Comparison of ENCODE assay signal across 8 cellular contexts in the genomic region with DNA sequence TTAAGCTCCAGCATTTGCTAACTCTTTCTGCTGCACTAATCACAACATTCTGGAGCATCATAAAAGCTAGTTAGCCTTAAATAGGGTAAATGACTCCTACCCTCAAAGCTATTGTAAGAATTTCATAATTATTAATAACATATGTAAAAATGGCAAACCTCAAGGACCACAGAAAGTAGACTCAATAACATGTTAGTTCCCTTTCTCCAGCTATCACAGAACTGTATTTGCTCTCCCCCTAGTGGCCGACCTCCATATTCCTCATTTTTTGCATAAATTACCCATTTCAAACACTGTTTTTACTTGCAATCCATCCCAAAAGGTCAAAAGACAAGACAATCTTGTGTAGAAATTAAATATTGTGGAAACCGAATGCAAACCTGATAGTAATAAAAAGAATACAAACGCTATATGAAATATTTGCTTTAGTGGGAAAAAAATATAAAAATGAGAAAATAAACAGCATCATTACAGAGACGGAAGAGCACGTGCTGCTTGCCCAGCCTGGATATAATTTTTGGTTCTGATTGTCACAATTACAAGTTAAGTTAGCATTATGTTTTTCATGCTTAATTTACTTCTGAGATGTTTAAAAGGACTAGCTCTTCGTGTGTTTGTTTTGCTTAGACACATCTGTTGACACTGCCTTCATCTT.
DNase-seq lines count a peak whose midpoint lies in the region; ATAC-seq, FAIRE-seq and TF ChIP-seq lines count a peak whose summit lies in the region.

No MANE protein-coding gene starts in this region.

- peak; percentile 56 to 66 for TF ChIP-seq RAD21 in liver (IDR thresholded peaks at IDR 0.05)

- TF ChIP-seq POLR2A in body of pancreas (IDR thresholded peaks at IDR 0.05) (no peak), vagina (IDR thresholded peaks at IDR 0.05) (no peak)

- peak; percentile 45 for DNase-seq in EL
- peak; percentile 17 for DNase-seq in NCI-H460 (ENCODE audit: extremely low read depth, low read depth)
- DNase-seq in body of pancreas: peak in 2 of 4 donors; percentile 9 to 14
- DNase-seq in GM19239 (ENCODE audit: insufficient read length, low spot score): no peak
- no peak for DNase-seq in vagina (ENCODE audit: extremely low spot score in 2 of 2)

- H3K4me1 ChIP-seq in body of pancreas (no peaks in the 10 kb centered on the region), liver (ENCODE audit: control insufficient read depth in 4 of 4, insufficient read depth in 4 of 4, low read length in 3 of 4) (no peaks in the 10 kb centered on the region), vagina (no peaks in the 10 kb centered on the region)

- H3K27me3 ChIP-seq in body of pancreas: no peaks in the 10 kb centered on the region
- H3K27me3 ChIP-seq in liver (ENCODE audit: control insufficient read depth in 4 of 4, insufficient read depth in 4 of 4, low read length in 3 of 4): no peaks in the 10 kb centered on the region
- H3K27me3 ChIP-seq in vagina: no peaks in the 10 kb centered on the region

- ATAC-seq in GM19438 (IDR thresholded peaks at IDR 0.05; ENCODE audit: low read depth, unreplicated experiment): peak; percentile 79
- ATAC-seq in HG03280 (IDR thresholded peaks at IDR 0.05; ENCODE audit: unreplicated experiment): peak; percentile 84
- peak; percentile 45 for ATAC-seq in body of pancreas

- intact Hi-C loops in body of pancreas (cut with DNase I) (no loop called here), vagina (cut with DNase I) (no loop called here)

- H3K27ac ChIP-seq in body of pancreas (no peak overlapping the region), liver (ENCODE audit: low read depth in 1 of 2, low read length in 2 of 2) (no peak overlapping the region), vagina (no peak overlapping the region)

- no peak overlapping the region for H3K4me3 ChIP-seq in body of pancreas
- H3K4me3 ChIP-seq in liver (ENCODE audit: low read depth in 1 of 3, low read length in 3 of 3): no peak overlapping the region
- no peak overlapping the region for H3K4me3 ChIP-seq in vagina

- TF ChIP-seq CTCF in body of pancreas (IDR thresholded peaks at IDR 0.05) (peak; percentile 12 to 58 (median 43)), liver (IDR thresholded peaks at IDR 0.05; ENCODE audit: low read depth, low read length, missing input control) (peak; percentile 59), vagina (IDR thresholded peaks at IDR 0.05) (peak in 1 of 3 experiments; percentile 15)

- WGBS in body of pancreas, 2 donors: 25 to 27% methylated on average over 6 of the region's 6 CpGs
- 33% methylated on average over 6 of the region's 6 CpGs for WGBS in liver

- no peaks in the 10 kb centered on the region for H3K36me3 ChIP-seq in body of pancreas (replicated peaks in 1 of 2; ENCODE audit: insufficient read depth in 1 of 2, low read depth in 2 of 2)
- no peaks in the 10 kb centered on the region for H3K36me3 ChIP-seq in liver (ENCODE audit: control insufficient read depth in 4 of 4, insufficient read depth in 3 of 4, low read depth in 1 of 4, low read length in 3 of 4)
- H3K36me3 ChIP-seq in vagina: no peaks in the 10 kb centered on the region

- no peak overlapping the region for H3K9ac ChIP-seq in liver (ENCODE audit: low read depth in 1 of 2, low read length in 2 of 2)

- H3K9me3 ChIP-seq in body of pancreas (no peaks in the 10 kb centered on the region), liver (ENCODE audit: control insufficient read depth in 4 of 4, low read length in 3 of 4) (no peaks in the 10 kb centered on the region), vagina (no peaks in the 10 kb centered on the region)

- FAIRE-seq in GM19239 (lab: Jason Lieb, UNC): no peak

TF ChIP-seq in liver, 16 proteins besides CTCF, POLR2A, EP300 and RAD21:
- no peak for TF ChIP-seq HNF4A (conservative IDR thresholded peaks at IDR 0.05)
- TF ChIP-seq HNF4G (IDR thresholded peaks at IDR 0.05): no peak
- TF ChIP-seq NR2F2 (IDR thresholded peaks at IDR 0.05): no peak
- TF ChIP-seq FOXA1 (IDR thresholded peaks at IDR 0.05): no peak
- no peak for TF ChIP-seq RXRA (IDR thresholded peaks at IDR 0.05)
- TF ChIP-seq, protein P1, sequence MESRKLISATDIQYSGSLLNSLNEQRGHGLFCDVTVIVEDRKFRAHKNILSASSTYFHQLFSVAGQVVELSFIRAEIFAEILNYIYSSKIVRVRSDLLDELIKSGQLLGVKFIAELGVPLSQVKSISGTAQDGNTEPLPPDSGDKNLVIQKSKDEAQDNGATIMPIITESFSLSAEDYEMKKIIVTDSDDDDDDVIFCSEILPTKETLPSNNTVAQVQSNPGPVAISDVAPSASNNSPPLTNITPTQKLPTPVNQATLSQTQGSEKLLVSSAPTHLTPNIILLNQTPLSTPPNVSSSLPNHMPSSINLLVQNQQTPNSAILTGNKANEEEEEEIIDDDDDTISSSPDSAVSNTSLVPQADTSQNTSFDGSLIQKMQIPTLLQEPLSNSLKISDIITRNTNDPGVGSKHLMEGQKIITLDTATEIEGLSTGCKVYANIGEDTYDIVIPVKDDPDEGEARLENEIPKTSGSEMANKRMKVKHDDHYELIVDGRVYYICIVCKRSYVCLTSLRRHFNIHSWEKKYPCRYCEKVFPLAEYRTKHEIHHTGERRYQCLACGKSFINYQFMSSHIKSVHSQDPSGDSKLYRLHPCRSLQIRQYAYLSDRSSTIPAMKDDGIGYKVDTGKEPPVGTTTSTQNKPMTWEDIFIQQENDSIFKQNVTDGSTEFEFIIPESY (IDR thresholded peaks at IDR 0.05): no peak
- no peak for TF ChIP-seq FOXA2 (IDR thresholded peaks at IDR 0.05)
- TF ChIP-seq, protein P2, sequence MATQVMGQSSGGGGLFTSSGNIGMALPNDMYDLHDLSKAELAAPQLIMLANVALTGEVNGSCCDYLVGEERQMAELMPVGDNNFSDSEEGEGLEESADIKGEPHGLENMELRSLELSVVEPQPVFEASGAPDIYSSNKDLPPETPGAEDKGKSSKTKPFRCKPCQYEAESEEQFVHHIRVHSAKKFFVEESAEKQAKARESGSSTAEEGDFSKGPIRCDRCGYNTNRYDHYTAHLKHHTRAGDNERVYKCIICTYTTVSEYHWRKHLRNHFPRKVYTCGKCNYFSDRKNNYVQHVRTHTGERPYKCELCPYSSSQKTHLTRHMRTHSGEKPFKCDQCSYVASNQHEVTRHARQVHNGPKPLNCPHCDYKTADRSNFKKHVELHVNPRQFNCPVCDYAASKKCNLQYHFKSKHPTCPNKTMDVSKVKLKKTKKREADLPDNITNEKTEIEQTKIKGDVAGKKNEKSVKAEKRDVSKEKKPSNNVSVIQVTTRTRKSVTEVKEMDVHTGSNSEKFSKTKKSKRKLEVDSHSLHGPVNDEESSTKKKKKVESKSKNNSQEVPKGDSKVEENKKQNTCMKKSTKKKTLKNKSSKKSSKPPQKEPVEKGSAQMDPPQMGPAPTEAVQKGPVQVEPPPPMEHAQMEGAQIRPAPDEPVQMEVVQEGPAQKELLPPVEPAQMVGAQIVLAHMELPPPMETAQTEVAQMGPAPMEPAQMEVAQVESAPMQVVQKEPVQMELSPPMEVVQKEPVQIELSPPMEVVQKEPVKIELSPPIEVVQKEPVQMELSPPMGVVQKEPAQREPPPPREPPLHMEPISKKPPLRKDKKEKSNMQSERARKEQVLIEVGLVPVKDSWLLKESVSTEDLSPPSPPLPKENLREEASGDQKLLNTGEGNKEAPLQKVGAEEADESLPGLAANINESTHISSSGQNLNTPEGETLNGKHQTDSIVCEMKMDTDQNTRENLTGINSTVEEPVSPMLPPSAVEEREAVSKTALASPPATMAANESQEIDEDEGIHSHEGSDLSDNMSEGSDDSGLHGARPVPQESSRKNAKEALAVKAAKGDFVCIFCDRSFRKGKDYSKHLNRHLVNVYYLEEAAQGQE (IDR thresholded peaks at IDR 0.05): no peak
- no peak for TF ChIP-seq GABPA (IDR thresholded peaks at IDR 0.05 in 1 of 2, conservative IDR thresholded peaks at IDR 0.05 in 1 of 2)
- TF ChIP-seq YY1 (IDR thresholded peaks at IDR 0.05): no peak
- no peak for TF ChIP-seq ATF3 (IDR thresholded peaks at IDR 0.05)
- no peak for TF ChIP-seq JUND (IDR thresholded peaks at IDR 0.05)
- no peak for TF ChIP-seq EGR1 (IDR thresholded peaks at IDR 0.05; ENCODE audit: low read depth in 2 of 2)
- no peak for TF ChIP-seq TAF1 (conservative IDR thresholded peaks at IDR 0.05)
- TF ChIP-seq, protein P3, sequence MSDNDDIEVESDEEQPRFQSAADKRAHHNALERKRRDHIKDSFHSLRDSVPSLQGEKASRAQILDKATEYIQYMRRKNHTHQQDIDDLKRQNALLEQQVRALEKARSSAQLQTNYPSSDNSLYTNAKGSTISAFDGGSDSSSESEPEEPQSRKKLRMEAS (IDR thresholded peaks at IDR 0.05): no peak
TF ChIP-seq in liver: peak in this region for 0.

Comparison
In these comparisons a context has a peak if more than half of its experiments do, and no peak if none do; other contexts are left out.
1. DNase-seq: peak in EL (single experiment) and NCI-H460 (single experiment); none in GM19239 (single experiment) and vagina (0 of 2).
2. Peak in every context shown above with its lines, with median percentiles within 50 percentile points of each other: ATAC-seq.